In the genomic region with DNA sequence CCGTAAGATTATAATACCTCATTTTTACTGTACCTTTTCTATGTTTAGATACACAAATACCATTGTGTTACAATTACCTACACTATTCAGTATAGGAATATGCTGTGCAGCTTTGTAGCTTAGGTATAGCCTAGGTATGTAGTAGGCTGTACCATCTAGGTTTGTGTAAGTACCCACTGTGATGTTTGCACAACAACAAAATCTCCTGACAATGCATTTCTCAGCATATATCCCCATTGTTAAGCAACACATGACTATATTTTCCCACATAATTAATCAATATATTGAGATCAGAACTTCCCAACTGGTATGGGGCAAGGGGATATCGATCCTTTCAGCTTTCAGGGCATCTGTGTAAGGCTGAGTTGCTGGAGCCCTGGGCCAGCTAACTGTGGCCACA, we compare ENCODE assay signal across 32 cellular contexts.
DNase-seq lines count a peak whose midpoint lies in the region; ATAC-seq, FAIRE-seq and TF ChIP-seq lines count a peak whose summit lies in the region.
"Had no signal": no experiment of that assay in that cellular context is flagged by ENCODE, and none has a peak within 500 bp of the region (broad histone marks: within the 10 kb centered on the region; RNA-seq: fewer than 3 reads in every experiment).

No MANE protein-coding gene starts in this region.

- TF ChIP-seq RAD21 in HepG2 (CRISPR knock-in tag; IDR thresholded peaks at IDR 0.05): no peak
- TF ChIP-seq RAD21 in A549 (conservative IDR thresholded peaks at IDR 0.05 in 1 of 2, IDR thresholded peaks at IDR 0.05 in 1 of 2): no peak
- TF ChIP-seq RAD21 in K562 (CRISPR knock-in tag; conservative IDR thresholded peaks at IDR 0.05 in 1 of 2, IDR thresholded peaks at IDR 0.05 in 1 of 2): no peak

- H3K27me3 ChIP-seq in HepG2 (ENCODE audit: control insufficient read depth in 1 of 2, insufficient read depth in 2 of 2, low read length in 2 of 2): no peaks in the 10 kb centered on the region
- H3K27me3 ChIP-seq in right lobe of liver: no peaks in the 10 kb centered on the region
- no peaks in the 10 kb centered on the region for H3K27me3 ChIP-seq in K562 (ENCODE audit: control insufficient read depth in 2 of 2, insufficient read depth in 2 of 2, low read length in 2 of 2)
- H3K27me3 ChIP-seq: BE2C; BLaER1; BLaER1 treated with 17β-estradiol and CSF1 and Interleukin-3, amounts not matched to agents 10 nM and 100 nM had no signal

- H3K9me1 ChIP-seq in K562 (ENCODE audit: control insufficient read depth, insufficient read depth, low read length): no peaks in the 10 kb centered on the region

- CTCF ChIA-PET in HepG2 (lab: Yijun Ruan, JAX; ENCODE audit: low intra/inter-chr PET ratio, low total read pairs) (no interaction called here), A549 (lab: Yijun Ruan, JAX) (no interaction called here), K562 (lab: Yijun Ruan, JAX; ENCODE audit: low intra/inter-chr PET ratio) (no interaction called here)

- H3K9ac ChIP-seq in HepG2 (ENCODE audit: insufficient read depth, low read depth, low read length): no peak overlapping the region
- H3K9ac ChIP-seq in K562 (ENCODE audit: insufficient read depth in 1 of 2, low read depth in 2 of 2, low read length in 2 of 2): no peak overlapping the region
- H3K9ac ChIP-seq: BLaER1; BLaER1 treated with 17β-estradiol and CSF1 and Interleukin-3, amounts not matched to agents 10 nM and 100 nM had no signal

- TF ChIP-seq CTCF in HepG2 (CRISPR knock-in tag; IDR thresholded peaks at IDR 0.05) (no peak), right lobe of liver (IDR thresholded peaks at IDR 0.05) (no peak), A549 (IDR thresholded peaks at IDR 0.05) (no peak), K562 (IDR thresholded peaks at IDR 0.05 in 2 of 3, conservative IDR thresholded peaks at IDR 0.05 in 1 of 3; ENCODE audit: insufficient read depth in 2 of 3, low read depth in 1 of 3, low read length in 3 of 3) (no peak)

- TF ChIP-seq EP300 in HepG2 (IDR thresholded peaks at IDR 0.05; ENCODE audit: low read depth in 2 of 2, low read length in 2 of 2) (no peak), HepG2 (CRISPR knock-in tag; IDR thresholded peaks at IDR 0.05; ENCODE audit: borderline replicate concordance) (no peak), A549 (IDR thresholded peaks at IDR 0.05) (no peak), K562 (IDR thresholded peaks at IDR 0.05; ENCODE audit: low read length) (no peak)

- H3K79me2 ChIP-seq in HepG2 (ENCODE audit: insufficient read depth, low read length) (no peaks in the 10 kb centered on the region), K562 (ENCODE audit: control insufficient read depth, insufficient read depth, low read length) (no peaks in the 10 kb centered on the region)

- H3K4me1 ChIP-seq in HepG2 (ENCODE audit: insufficient read depth, low read length) (no peaks in the 10 kb centered on the region), right lobe of liver (no peaks in the 10 kb centered on the region), A549 (no peaks in the 10 kb centered on the region), K562 (replicated peaks in 1 of 2; ENCODE audit: control insufficient read depth in 2 of 2, insufficient read depth in 2 of 2, low read length in 2 of 2) (no peaks in the 10 kb centered on the region)
- H3K4me1 ChIP-seq: BE2C; BLaER1; BLaER1 treated with 17β-estradiol and CSF1 and Interleukin-3, amounts not matched to agents 10 nM and 100 nM; Caco-2 had no signal

- H3K4me3 ChIP-seq in HepG2 (replicated peaks in 1 of 3; ENCODE audit: insufficient read depth in 1 of 3, low read depth in 2 of 3, low read length in 3 of 3): no peak overlapping the region
- H3K4me3 ChIP-seq in right lobe of liver: no peak overlapping the region
- no peak overlapping the region for H3K4me3 ChIP-seq in A549
- no peak overlapping the region for H3K4me3 ChIP-seq in K562
- H3K4me3 ChIP-seq: BLaER1; BLaER1 treated with 17β-estradiol and CSF1 and Interleukin-3, amounts not matched to agents 10 nM and 100 nM had no signal

- no peaks in the 10 kb centered on the region for H3K9me3 ChIP-seq in HepG2 (ENCODE audit: low read length)
- H3K9me3 ChIP-seq in right lobe of liver: no peaks in the 10 kb centered on the region
- H3K9me3 ChIP-seq in A549: no peaks in the 10 kb centered on the region
- H3K9me3 ChIP-seq in K562 (replicated peaks; ENCODE audit: control insufficient read depth, insufficient read depth, low read depth, low read length): no peaks in the 10 kb centered on the region
- H3K9me3 ChIP-seq: BE2C; BLaER1; BLaER1 treated with 17β-estradiol and CSF1 and Interleukin-3, amounts not matched to agents 10 nM and 100 nM; Caco-2 had no signal

- no peaks in the 10 kb centered on the region for H4K20me1 ChIP-seq in HepG2 (ENCODE audit: insufficient read depth, low read length)
- no peaks in the 10 kb centered on the region for H4K20me1 ChIP-seq in K562 (replicated peaks; ENCODE audit: control insufficient read depth, insufficient read depth, low read length)
- H4K20me1 ChIP-seq: BLaER1; BLaER1 treated with 17β-estradiol and CSF1 and Interleukin-3, amounts not matched to agents 10 nM and 100 nM had no signal

- WGBS in HepG2 (ENCODE audit: low lambda C conversion rate): 94% methylated on average over 2 of the region's 2 CpGs
- 100% methylated on average over 2 of the region's 2 CpGs for WGBS in right lobe of liver (ENCODE audit: insufficient coverage, low coverage, low lambda C conversion rate, missing lambda C conversion rate)
- 90% methylated on average over 2 of the region's 2 CpGs for WGBS in A549 (ENCODE audit: missing lambda C conversion rate)
- WGBS in K562 (ENCODE audit: insufficient coverage, low coverage, missing lambda C conversion rate): 82% methylated on average over 2 of the region's 2 CpGs

- ATAC-seq in HepG2 (peak; percentile 46; the same call in 2 of the 3 replicates), right lobe of liver (no peak), A549 (no peak), K562 (no peak)
- ATAC-seq: CD8-positive, alpha-beta T cell had no signal

- H3K36me3 ChIP-seq in HepG2 (replicated peaks in 1 of 2; ENCODE audit: control insufficient read depth in 1 of 2, insufficient read depth in 2 of 2, low read length in 2 of 2) (peaks cover 15 to 80% of the 10 kb centered on the region in 2 experiments), right lobe of liver (peaks cover 0 to 34% (median 4%) of the 10 kb centered on the region in 4 donors), K562 (ENCODE audit: control insufficient read depth, insufficient read depth, low read length) (no peaks in the 10 kb centered on the region)
- H3K36me3 ChIP-seq: BE2C had no signal

- FAIRE-seq in HepG2 (lab: Jason Lieb, UNC) (no peak), A549 (lab: Jason Lieb, UNC) (no peak), K562 (lab: Jason Lieb, UNC) (no peak)
- FAIRE-seq: A204.1, D721Med had no signal

- no TSS peak for BruUV-seq in HepG2 (replicated peaks; lab: Mats Ljungman, UMichigan)
- no TSS peak for BruUV-seq in K562 (replicated peaks; lab: Mats Ljungman, UMichigan)

- H2AFZ ChIP-seq in HepG2 (ENCODE audit: low read length): no peak overlapping the region
- no peak overlapping the region for H2AFZ ChIP-seq in K562 (ENCODE audit: low read depth, low read length)

- H3K27ac ChIP-seq in HepG2 (ENCODE audit: extremely low read length, insufficient read depth, low read length) (no peak overlapping the region), right lobe of liver (no peak overlapping the region), A549 (no peak overlapping the region), K562 (ENCODE audit: extremely low read depth, low read depth, low read length) (no peak overlapping the region)
- H3K27ac ChIP-seq: 22Rv1; BLaER1; BLaER1 treated with 17β-estradiol and CSF1 and Interleukin-3, amounts not matched to agents 10 nM and 100 nM; C4-2B had no signal

- H3K4me2 ChIP-seq in HepG2 (ENCODE audit: low read depth, low read length) (no peak overlapping the region), A549 (no peak overlapping the region), K562 (ENCODE audit: insufficient read depth, low read length) (no peak overlapping the region)
- H3K4me2 ChIP-seq: BLaER1; BLaER1 treated with 17β-estradiol and CSF1 and Interleukin-3, amounts not matched to agents 10 nM and 100 nM had no signal

- intact Hi-C loops in HepG2 (cut with micrococcal nuclease; ENCODE audit: unreplicated experiment): no loop called here
- intact Hi-C loops in right lobe of liver (cut with DNase I): no loop called here
- intact Hi-C loops in K562 (cut with micrococcal nuclease): loop anchor here (5.0 to 10.0 kb wide), 3 partner anchors 243 to 543 kb away; no protein-coding TSS in a partner anchor

- POLR2A ChIA-PET in HepG2 (lab: Yijun Ruan, JAX): no interaction called here
- POLR2A ChIA-PET in A549 (lab: Yijun Ruan, JAX): no interaction called here
- POLR2A ChIA-PET in K562 (lab: Yijun Ruan, JAX): no interaction called here

- DNase-seq in HepG2 (ENCODE audit: low spot score) (no peak), right lobe of liver (no peak), A549 (ENCODE audit: low read depth in 1 of 2, low spot score in 1 of 2) (no peak), K562 (ENCODE audit: extremely low read depth in 1 of 4, low spot score in 3 of 4) (no peak), SKM-1 (lab: John Stamatoyannopoulos, UW; ENCODE audit: unreplicated experiment) (no peak), NCI-H2107 treated with DMSO at 0.1 percent for 48 hours (lab: John Stamatoyannopoulos, UW; ENCODE audit: unreplicated experiment) (no peak)
- DNase-seq: 8988T; ACHN; AML-193; BE2C; C1 segment of cervical spinal cord; Caco-2; Calu3; CD4-positive, alpha-beta memory T cell; CD4-positive, alpha-beta T cell; CD4-positive, CD25-positive, alpha-beta regulatory T cell; CD8-positive, alpha-beta memory T cell; CD8-positive, alpha-beta T cell; COR-L47; DMS 273 treated with DMSO at 0.1 percent for 48 hours; DMS153; DMS53; DMS79; DMS79 treated with DMSO at 0.1 percent for 48 hours; DND-41; EL had no signal

- TF ChIP-seq POLR2A in HepG2 (IDR thresholded peaks at IDR 0.05; ENCODE audit: insufficient read depth in 1 of 2, low read depth in 2 of 2, low read length in 2 of 2) (no peak), right lobe of liver (IDR thresholded peaks at IDR 0.05) (no peak), A549 (IDR thresholded peaks at IDR 0.05; ENCODE audit: low read length) (no peak), K562 (conservative IDR thresholded peaks at IDR 0.05) (no peak)

- in situ Hi-C loops in HepG2 (cut with HindIII; ENCODE audit: extremely low pct_ligation_motif_present, low pct_unique_long_range_greater_than_20kb) (no loop called here), K562 (cut with MboI) (loop anchor here (25.0 kb wide), 1 partner anchor 243 kb away; no protein-coding TSS in a partner anchor)

TF ChIP-seq in HepG2, 621 proteins besides CTCF, POLR2A, EP300 and RAD21 (continues in another document):
- peak; percentile 29 to 66; a peak in 2 of 4 replicates for TF ChIP-seq MAFK (conservative IDR thresholded peaks at IDR 0.05 in 1 of 2, IDR thresholded peaks at IDR 0.05 in 1 of 2; ENCODE audit: low read length in 2 of 2)

TF ChIP-seq in A549, 52 proteins besides CTCF, POLR2A, EP300 and RAD21:
- peak; percentile 68 for TF ChIP-seq MAFK (IDR thresholded peaks at IDR 0.05; ENCODE audit: partially characterized antibody)
- TF ChIP-seq CHD4 (IDR thresholded peaks at IDR 0.05; ENCODE audit: borderline replicate concordance): no peak

TF ChIP-seq in K562, 482 proteins besides CTCF, POLR2A, EP300 and RAD21:
- TF ChIP-seq ZNF316 (IDR thresholded peaks at IDR 0.05) (0 out of 2 replicates have a peak, but pooled peaks have one; percentile 18), HNRNPH1 (optimal IDR thresholded peaks at IDR 0.05; ENCODE audit: low read depth, low read length) (no peak)

Comparison
In these comparisons a context has a peak if more than half of its experiments do, and no peak if none do; other contexts are left out.
1. Of the 241 proteins assayed by ChIP-seq in both HepG2 and K562: peak only in HepG2: MAFK; only in K562: none; in both: none; in neither: 240.